Comparison of ENCODE assay signal across 1 cellular context in the genomic region with DNA sequence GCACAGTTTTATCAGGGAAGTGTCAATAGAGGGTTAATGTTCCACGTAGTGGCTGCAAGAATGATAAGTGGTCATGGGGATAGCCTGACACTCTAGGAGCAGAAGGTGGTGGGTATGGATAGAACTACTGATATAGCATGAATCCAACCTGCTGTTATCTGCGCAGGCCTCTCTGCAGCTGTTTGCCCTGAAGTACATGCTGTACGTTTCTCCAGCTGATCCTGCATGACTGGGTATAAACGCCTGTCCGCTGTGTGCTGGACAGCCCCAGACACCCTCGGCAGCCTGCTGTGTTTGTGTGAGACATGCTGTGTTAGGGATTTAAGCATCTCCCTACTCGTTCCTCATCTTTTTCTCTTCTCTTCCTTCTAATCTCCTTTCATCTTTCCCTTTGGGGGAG.
TF ChIP-seq lines count a peak whose summit lies in the region.

No MANE protein-coding gene starts in this region.

TF ChIP-seq in IMR-90, 13 proteins besides CTCF, POLR2A, EP300 and RAD21 (continued from another document):
- TF ChIP-seq, protein P1, sequence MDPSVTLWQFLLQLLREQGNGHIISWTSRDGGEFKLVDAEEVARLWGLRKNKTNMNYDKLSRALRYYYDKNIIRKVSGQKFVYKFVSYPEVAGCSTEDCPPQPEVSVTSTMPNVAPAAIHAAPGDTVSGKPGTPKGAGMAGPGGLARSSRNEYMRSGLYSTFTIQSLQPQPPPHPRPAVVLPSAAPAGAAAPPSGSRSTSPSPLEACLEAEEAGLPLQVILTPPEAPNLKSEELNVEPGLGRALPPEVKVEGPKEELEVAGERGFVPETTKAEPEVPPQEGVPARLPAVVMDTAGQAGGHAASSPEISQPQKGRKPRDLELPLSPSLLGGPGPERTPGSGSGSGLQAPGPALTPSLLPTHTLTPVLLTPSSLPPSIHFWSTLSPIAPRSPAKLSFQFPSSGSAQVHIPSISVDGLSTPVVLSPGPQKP (IDR thresholded peaks at IDR 0.05; ENCODE audit: borderline replicate concordance, low read depth, low read length) = no peak
- no peak for TF ChIP-seq CEBPB (IDR thresholded peaks at IDR 0.05; ENCODE audit: low read depth, low read length)
